In genomic region chr11:66154109-66154508, GRCh38 we compare ENCODE assay signal across 24 cellular contexts.
"Had no signal": no experiment of that assay in that cellular context is flagged by ENCODE, and none has a peak within 500 bp of the region (broad histone marks: within the 10 kb centered on the region; RNA-seq: fewer than 3 reads in every experiment).

No MANE protein-coding gene starts in this region.

- H3K27ac Mint-ChIP-seq: dendritic cell treated with granulocyte-macrophage colony-stimulating factor and Interleukin-4, amounts not matched to agents 40 ng/mL and 50 ng/mL, for 4 days; effector memory CD8-positive, alpha-beta T cell; endodermal cell had no signal

- DNase-seq: colonic mucosa; cortex of kidney; effector CD8-positive, alpha-beta T cell; effector memory CD8-positive, alpha-beta T cell; endodermal cell; erythroblast; esophagus squamous epithelium; foreskin fibroblast; foreskin melanocyte; gastrocnemius medialis; glutamatergic neuron; head of caudate nucleus; heart right ventricle; hippocampal formation; left cardiac atrium; left lung; left ventricle myocardium superior; lower lobe of right lung; mesenchymal stem cell; midbrain; naive thymus-derived CD4-positive, alpha-beta T cell had no signal

- H3K27me3 Mint-ChIP-seq: dendritic cell treated with granulocyte-macrophage colony-stimulating factor and Interleukin-4, amounts not matched to agents 40 ng/mL and 50 ng/mL, for 4 days; effector memory CD8-positive, alpha-beta T cell; naive thymus-derived CD4-positive, alpha-beta T cell had no signal

- ATAC-seq: effector memory CD8-positive, alpha-beta T cell; esophagus mucosa; gastrocnemius medialis; heart right ventricle; left cardiac atrium; left lung; left ventricle myocardium superior; lower lobe of right lung; naive thymus-derived CD4-positive, alpha-beta T cell had no signal

- H3K27ac ChIP-seq: colonic mucosa, epithelial cell of prostate, esophagus squamous epithelium, gastrocnemius medialis, heart right ventricle, left lung, lower lobe of right lung had no signal

- H3K36me3 ChIP-seq: colonic mucosa, esophagus squamous epithelium, gastrocnemius medialis, heart right ventricle, left lung, lower lobe of right lung had no signal

- H3K4me3 Mint-ChIP-seq: dendritic cell treated with granulocyte-macrophage colony-stimulating factor and Interleukin-4, amounts not matched to agents 40 ng/mL and 50 ng/mL, for 4 days; effector memory CD8-positive, alpha-beta T cell; endodermal cell; naive thymus-derived CD4-positive, alpha-beta T cell had no signal

- H3K4me3 ChIP-seq: colonic mucosa, esophagus squamous epithelium, gastrocnemius medialis, heart right ventricle, left lung, lower lobe of right lung had no signal

- H3K9me3 ChIP-seq: colonic mucosa, esophagus squamous epithelium, gastrocnemius medialis, left lung, lower lobe of right lung had no signal

- H3K9me3 Mint-ChIP-seq: dendritic cell treated with granulocyte-macrophage colony-stimulating factor and Interleukin-4, amounts not matched to agents 40 ng/mL and 50 ng/mL, for 4 days; effector memory CD8-positive, alpha-beta T cell had no signal

- H3K4me1 ChIP-seq: colonic mucosa, esophagus squamous epithelium, gastrocnemius medialis, lower lobe of right lung had no signal
